12 cellular contexts compared by ENCODE assay signal in the genomic region with DNA sequence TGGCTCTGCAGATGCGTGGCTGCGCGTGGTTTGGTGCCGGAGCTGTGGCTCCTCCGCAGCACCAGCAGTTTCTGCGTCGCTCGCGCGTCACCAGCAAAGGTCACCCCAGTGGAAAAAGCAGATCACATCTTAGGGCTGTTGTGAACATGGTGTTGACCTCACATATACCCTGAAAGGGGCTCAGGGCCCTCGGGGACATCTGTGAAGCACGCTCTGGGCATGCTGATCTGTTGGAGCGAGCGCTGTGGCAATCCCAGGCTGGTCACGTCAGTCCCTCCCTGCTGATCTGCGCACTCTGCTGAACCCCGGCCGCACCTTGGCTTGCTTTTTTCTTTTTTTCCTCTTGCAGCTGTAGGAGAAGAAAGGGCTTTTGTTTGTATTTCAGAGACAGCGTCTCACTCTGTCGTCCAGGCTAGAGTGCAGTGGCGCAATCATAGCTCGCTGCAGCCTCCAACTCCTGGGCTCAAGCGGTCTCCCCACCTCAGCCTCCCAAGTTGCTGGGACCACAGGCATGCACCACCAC. TPM values are rescaled to one million over a fixed set of nuclear protein-coding genes. Genes with fewer than 3 reads are reported as not detected.
DNase-seq lines count a peak whose midpoint lies in the region; ATAC-seq and TF ChIP-seq lines count a peak whose summit lies in the region.
"Had no signal": no experiment of that assay in that cellular context is flagged by ENCODE, and none has a peak within 500 bp of the region (broad histone marks: within the 10 kb centered on the region; RNA-seq: fewer than 3 reads in every experiment).

No MANE protein-coding gene starts in this region.

- 85% methylated on average over 23 of the region's 23 CpGs for WGBS in suprapubic skin

- no peaks in the 10 kb centered on the region for H3K9me3 Mint-ChIP-seq in MCF 10A (ENCODE audit: unreplicated experiment)
- H3K9me3 Mint-ChIP-seq: HFFc6 had no signal

- TF ChIP-seq CTCF in breast epithelium (IDR thresholded peaks at IDR 0.05) (no peak), MCF 10A (IDR thresholded peaks at IDR 0.05; ENCODE audit: unreplicated experiment) (no peak), suprapubic skin (IDR thresholded peaks at IDR 0.05) (no peak)

- no peaks in the 10 kb centered on the region for H3K9me3 ChIP-seq in breast epithelium
- H3K9me3 ChIP-seq in suprapubic skin: no peaks in the 10 kb centered on the region
- H3K9me3 ChIP-seq: left lung had no signal

- H3K36me3 ChIP-seq in breast epithelium (no peaks in the 10 kb centered on the region), suprapubic skin (peaks cover 17% of the 10 kb centered on the region)

- no peak for TF ChIP-seq EP300 in suprapubic skin (IDR thresholded peaks at IDR 0.05)

- CTCF ChIA-PET in MCF 10A (lab: Yijun Ruan, JAX): interaction anchor here (1.2 kb wide), 1 partner anchor 13 kb away, joined by 3 read pairs; no protein-coding TSS in a partner anchor

- TF ChIP-seq POLR2A in breast epithelium (IDR thresholded peaks at IDR 0.05) (no peak), suprapubic skin (IDR thresholded peaks at IDR 0.05) (no peak)

- H3K4me1 ChIP-seq in breast epithelium: peaks cover 14 to 16% of the 10 kb centered on the region in 2 donors
- peaks cover 58% of the 10 kb centered on the region for H3K4me1 ChIP-seq in suprapubic skin

- POLR2A ChIA-PET in MCF 10A (lab: Yijun Ruan, JAX): interaction anchor here (0.9 to 5.3 kb wide), 2 partner anchors 59 to 100 kb away, joined by 4 to 46 read pairs; a partner anchor contains a TSS

- H3K27ac ChIP-seq in breast epithelium: peak overlapping the region; percentile 99 to 100
- H3K27ac ChIP-seq in suprapubic skin: peak overlapping the region; percentile 2

- H3K27me3 ChIP-seq in breast epithelium (no peaks in the 10 kb centered on the region), suprapubic skin (no peaks in the 10 kb centered on the region)
- H3K27me3 ChIP-seq: cardiac muscle cell, left lung had no signal

- no peak overlapping the region for H3K4me3 Mint-ChIP-seq in MCF 10A (ENCODE audit: unreplicated experiment)
- H3K4me3 Mint-ChIP-seq: HFFc6 had no signal

- intact Hi-C loops in breast epithelium (cut with DNase I; ENCODE audit: low total_unique reads): no loop called here
- intact Hi-C loops in MCF 10A (cut with micrococcal nuclease): no loop called here

- no peak for ATAC-seq in SK-N-SH treated with all-trans-retinoic acid at 6 μM for 48 hours
- ATAC-seq: left lung had no signal

- no peak overlapping the region for H3K27ac Mint-ChIP-seq in MCF 10A (ENCODE audit: low read depth, unreplicated experiment)

- H3K4me3 ChIP-seq in breast epithelium (no peak overlapping the region), suprapubic skin (no peak overlapping the region)
- H3K4me3 ChIP-seq: cardiac muscle cell, left lung had no signal

- BruUV-seq in MCF 10A (replicated peaks; lab: Mats Ljungman, UMichigan): no TSS peak

- DNase-seq in breast epithelium (ENCODE audit: low spot score in 2 of 2): peak in 1 of 2 donors; percentile 61
- DNase-seq in MCF 10A (ENCODE audit: unreplicated experiment): no peak
- DNase-seq in amniotic epithelial cell (ENCODE audit: low read depth): peak; percentile 37
- peak; percentile 63 for DNase-seq in mucosa of gallbladder (ENCODE audit: low spot score)
- no peak for DNase-seq in suprapubic skin (ENCODE audit: low spot score in 2 of 2)
- DNase-seq in activated effector memory CD4-positive, alpha-beta T cell treated with anti-CD3 and anti-CD28 coated beads, Interleukin-2, amount 50 U/mL, for 16 hours: no peak
- no peak for DNase-seq in dermis blood vessel endothelial cell
- DNase-seq: HFFc6, left lung, NCI-H1092 had no signal

- H3K4me1 Mint-ChIP-seq in MCF 10A (ENCODE audit: insufficient read depth, unreplicated experiment): peaks cover 4% of the 10 kb centered on the region

- no peaks in the 10 kb centered on the region for H3K27me3 Mint-ChIP-seq in MCF 10A (ENCODE audit: insufficient read depth, unreplicated experiment)

- H3K36me3 Mint-ChIP-seq in MCF 10A (ENCODE audit: insufficient read depth, unreplicated experiment): peaks cover 49% of the 10 kb centered on the region

TF ChIP-seq in SK-N-SH treated with all-trans-retinoic acid at 6 μM for 48 hours, 23 proteins besides CTCF, POLR2A, EP300 and RAD21:
- TF ChIP-seq TCF4 (CRISPR knock-in tag; IDR thresholded peaks at IDR 0.05; ENCODE audit: borderline replicate concordance): no peak
- TF ChIP-seq, protein P1, sequence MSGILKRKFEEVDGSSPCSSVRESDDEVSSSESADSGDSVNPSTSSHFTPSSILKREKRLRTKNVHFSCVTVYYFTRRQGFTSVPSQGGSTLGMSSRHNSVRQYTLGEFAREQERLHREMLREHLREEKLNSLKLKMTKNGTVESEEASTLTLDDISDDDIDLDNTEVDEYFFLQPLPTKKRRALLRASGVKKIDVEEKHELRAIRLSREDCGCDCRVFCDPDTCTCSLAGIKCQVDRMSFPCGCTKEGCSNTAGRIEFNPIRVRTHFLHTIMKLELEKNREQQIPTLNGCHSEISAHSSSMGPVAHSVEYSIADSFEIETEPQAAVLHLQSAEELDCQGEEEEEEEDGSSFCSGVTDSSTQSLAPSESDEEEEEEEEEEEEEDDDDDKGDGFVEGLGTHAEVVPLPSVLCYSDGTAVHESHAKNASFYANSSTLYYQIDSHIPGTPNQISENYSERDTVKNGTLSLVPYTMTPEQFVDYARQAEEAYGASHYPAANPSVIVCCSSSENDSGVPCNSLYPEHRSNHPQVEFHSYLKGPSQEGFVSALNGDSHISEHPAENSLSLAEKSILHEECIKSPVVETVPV (CRISPR knock-in tag; IDR thresholded peaks at IDR 0.05): no peak
- TF ChIP-seq SNAI2 (CRISPR knock-in tag; IDR thresholded peaks at IDR 0.05): no peak
- no peak for TF ChIP-seq ISL1 (CRISPR knock-in tag; IDR thresholded peaks at IDR 0.05)

RNA-seq across cellular contexts. Expression of a gene that starts 33.3 kb away (rescaled TPM):
- total RNA-seq in breast epithelium: 10 to 100 TPM; 20.0 to 25.9 (median 23.3) TPM
- total RNA-seq in MCF 10A (2022): 26.5 and 35.0 TPM in 2 replicates
- total RNA-seq in mucosa of gallbladder: 45.0 TPM
- total RNA-seq in suprapubic skin: 10 to 100 TPM; 26.2 to 81.2 (median 52.2) TPM
- 28.3 and 32.3 TPM in 2 replicates for total RNA-seq in dermis blood vessel endothelial cell

Comparison
In these comparisons a context has a peak if more than half of its experiments do, and no peak if none do; other contexts are left out.
1. DNase-seq: peak in amniotic epithelial cell (single experiment) and mucosa of gallbladder (single experiment); none in MCF 10A (single experiment), suprapubic skin (0 of 2), activated effector memory CD4-positive, alpha-beta T cell treated with anti-CD3 and anti-CD28 coated beads, Interleukin-2, amount 50 U/mL, for 16 hours (single experiment) and dermis blood vessel endothelial cell (single experiment).